ENCODE assay signal across 8 cellular contexts in the genomic region with DNA sequence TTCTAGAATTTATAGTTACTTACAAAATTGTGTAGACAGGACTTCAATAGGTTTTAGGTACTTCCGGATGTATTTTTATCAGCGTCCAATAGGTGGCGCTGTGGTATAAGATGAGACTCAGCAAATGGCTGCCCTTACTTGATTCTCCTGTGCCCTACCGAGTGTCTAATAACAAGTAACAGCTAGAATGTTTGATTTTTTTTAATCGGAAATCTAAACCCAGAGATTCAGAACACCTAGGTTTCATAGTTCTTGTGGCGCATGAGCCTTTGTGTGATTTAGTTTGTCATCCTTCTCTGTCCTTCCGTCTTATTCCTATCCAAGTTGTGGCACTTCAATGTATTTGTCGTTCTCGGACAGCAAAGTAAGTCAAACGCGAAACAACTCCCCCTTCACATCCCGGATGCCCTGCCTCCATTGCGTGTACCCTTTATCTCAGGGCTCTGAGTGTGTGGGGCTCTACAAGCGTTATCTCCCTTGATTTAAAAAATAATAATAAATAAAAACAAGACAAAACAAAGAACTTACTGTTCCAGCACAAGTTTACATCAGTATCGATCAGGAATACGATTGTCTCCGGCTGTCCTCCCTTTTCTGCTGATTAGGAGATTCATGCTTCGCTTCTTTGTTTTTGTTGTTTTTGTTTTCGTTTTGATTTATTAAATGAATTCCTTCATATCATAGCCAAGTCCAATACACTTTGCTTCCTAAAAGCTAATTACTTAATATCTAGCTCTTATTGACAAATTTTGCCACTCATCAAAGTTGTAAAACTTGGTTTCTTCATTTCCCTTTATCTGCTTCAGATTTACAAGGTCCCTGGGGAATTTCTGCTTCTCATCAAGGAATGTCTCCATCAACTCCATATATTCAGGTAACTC. TPM values are rescaled to one million over a fixed set of nuclear protein-coding genes. Genes with fewer than 3 reads are reported as not detected.
DNase-seq lines count a peak whose midpoint lies in the region; ATAC-seq and TF ChIP-seq lines count a peak whose summit lies in the region.

No MANE protein-coding gene starts in this region.

- DNase-seq in AG08395 (ENCODE audit: low spot score) (peak; percentile 87), NCI-H345 (lab: John Stamatoyannopoulos, UW) (peak; percentile 86), cerebellar cortex (ENCODE audit: low spot score) (peak; percentile 95), kidney epithelial cell (ENCODE audit: low read depth) (peak; percentile 72)
- DNase-seq in activated CD4-positive, CD25-positive, alpha-beta regulatory T cell (lab: John Stamatoyannopoulos, UW) = peak; percentile 52 to 68 (median 58)
- peak; percentile 45 to 68 for DNase-seq in stimulated activated CD4-positive, alpha-beta T cell treated with anti-CD3 and anti-CD28 coated beads, Interleukin-1b, Interleukin-23, amount 100 ng/mL, for 1 hour (ENCODE audit: low read depth in 2 of 2)

- peak; percentile 80 for TF ChIP-seq CTCF in kidney epithelial cell (IDR thresholded peaks at IDR 0.05; ENCODE audit: insufficient read depth, low read length, poor library complexity, severe bottlenecking)

- no peaks in the 10 kb centered on the region for H3K27me3 ChIP-seq in kidney epithelial cell (ENCODE audit: control insufficient read depth, insufficient read depth, low read length)

- ATAC-seq in GM18873 (IDR thresholded peaks at IDR 0.05; ENCODE audit: low FRiP score, unreplicated experiment) = peak; percentile 96
- peak; percentile 95 for ATAC-seq in HG03175 (IDR thresholded peaks at IDR 0.05; ENCODE audit: unreplicated experiment)

- H3K4me3 ChIP-seq in kidney epithelial cell (ENCODE audit: low read depth, low read length) = peak overlapping the region; percentile 54

- H3K36me3 ChIP-seq in kidney epithelial cell (ENCODE audit: control insufficient read depth, insufficient read depth, low read length) = no peaks in the 10 kb centered on the region

RNA-seq across cellular contexts. Expression of a gene that starts 50.7 kb away (rescaled TPM):
- total RNA-seq in kidney epithelial cell = 42.8 and 45.0 TPM in 2 replicates

Comparison
In these comparisons a context has a peak if more than half of its experiments do, and no peak if none do; other contexts are left out.
1. Peak in every context shown above with its lines: DNase-seq, ATAC-seq and H3K4me3 ChIP-seq.